8 cellular contexts compared by ENCODE assay signal in genomic region chr2:39913648-39914456, GRCh38.
DNase-seq lines count a peak whose midpoint lies in the region; ATAC-seq, FAIRE-seq and TF ChIP-seq lines count a peak whose summit lies in the region.

No MANE protein-coding gene starts in this region.

- H3K27me3 ChIP-seq in SJCRH30 (no peaks in the 10 kb centered on the region), neural progenitor cell (no peaks in the 10 kb centered on the region)

- no peaks in the 10 kb centered on the region for H3K9me3 Mint-ChIP-seq in neural progenitor cell

- H3K4me1 ChIP-seq in A549 (no peaks in the 10 kb centered on the region), SJCRH30 (no peaks in the 10 kb centered on the region), neural progenitor cell (no peaks in the 10 kb centered on the region)

- TF ChIP-seq POLR2A in A549 (IDR thresholded peaks at IDR 0.05; ENCODE audit: low read length) = no peak

- CTCF ChIA-PET in A549 (lab: Yijun Ruan, JAX) = interaction anchor here (0.7 to 2.4 kb wide), 37 partner anchors 9 to 1872 kb away, joined by 3 to 38 read pairs (median 4); no protein-coding TSS in a partner anchor

- no peaks in the 10 kb centered on the region for H3K9me3 ChIP-seq in A549
- no peaks in the 10 kb centered on the region for H3K9me3 ChIP-seq in SJCRH30 (replicated peaks)
- H3K9me3 ChIP-seq in neural progenitor cell (ENCODE audit: low read depth) = no peaks in the 10 kb centered on the region

- POLR2A ChIA-PET in A549 (lab: Yijun Ruan, JAX) = interaction anchor here (0.6 kb wide), 1 partner anchor 1436 kb away, joined by 4 read pairs; no protein-coding TSS in a partner anchor

- TF ChIP-seq EP300 in A549 (IDR thresholded peaks at IDR 0.05) = no peak

- H3K36me3 ChIP-seq in SJCRH30 (no peaks in the 10 kb centered on the region), neural progenitor cell (no peaks in the 10 kb centered on the region)

- no peak overlapping the region for H3K4me2 ChIP-seq in A549
- no peak overlapping the region for H3K4me2 ChIP-seq in neural progenitor cell

- peak; percentile 38 to 73 for DNase-seq in A549 (ENCODE audit: low read depth in 1 of 2, low spot score in 1 of 2)
- peak; percentile 36 for DNase-seq in GM12864 (ENCODE audit: low read depth)
- DNase-seq in NCI-H1105 (lab: John Stamatoyannopoulos, UW) = peak; percentile 57
- peak; percentile 27 to 82 for DNase-seq in SJCRH30
- DNase-seq in fibroblast of gingiva (ENCODE audit: low read depth) = peak; percentile 68
- DNase-seq in neural progenitor cell (ENCODE audit: low spot score) = peak; percentile 62
- DNase-seq in GOT3 (lab: John Stamatoyannopoulos, UW) = no peak

- peak; percentile 83 for FAIRE-seq in A549 (lab: Jason Lieb, UNC)

- H3K9ac ChIP-seq in neural progenitor cell = no peak overlapping the region

- no peaks in the 10 kb centered on the region for H3K4me1 Mint-ChIP-seq in neural progenitor cell

- 22% methylated on average over 5 of the region's 5 CpGs for WGBS in A549 (ENCODE audit: missing lambda C conversion rate)

- H2AFZ ChIP-seq in neural progenitor cell (replicated peaks) = no peak overlapping the region

- H4K20me1 ChIP-seq in neural progenitor cell (ENCODE audit: low read depth) = no peaks in the 10 kb centered on the region

- no peak overlapping the region for H3K4me3 Mint-ChIP-seq in neural progenitor cell

- H3K36me3 Mint-ChIP-seq in neural progenitor cell = no peaks in the 10 kb centered on the region

- TF ChIP-seq CTCF in A549 (IDR thresholded peaks at IDR 0.05) = peak; percentile 94
- TF ChIP-seq CTCF in GM12864 (IDR thresholded peaks at IDR 0.05; ENCODE audit: low read depth, low read length, missing control alignments) = peak; percentile 72
- TF ChIP-seq CTCF in neural progenitor cell (IDR thresholded peaks at IDR 0.05) = peak; percentile 90

- peak; percentile 81 to 91 for ATAC-seq in A549
- peak; percentile 82 for ATAC-seq in HG02623 (IDR thresholded peaks at IDR 0.05; ENCODE audit: unreplicated experiment)

- H3K27ac Mint-ChIP-seq in neural progenitor cell = no peak overlapping the region

- H3F3A ChIP-seq in neural progenitor cell (ENCODE audit: low read depth) = no peaks in the 10 kb centered on the region

- H3K27me3 Mint-ChIP-seq in neural progenitor cell (ENCODE audit: insufficient read depth, low read depth) = no peaks in the 10 kb centered on the region

- no peaks in the 10 kb centered on the region for H3K79me2 ChIP-seq in neural progenitor cell (ENCODE audit: low read depth)

- H3K4me3 ChIP-seq in A549 (no peak overlapping the region), GM12864 (ENCODE audit: low read depth, low read length) (no peak overlapping the region), SJCRH30 (no peak overlapping the region), neural progenitor cell (no peak overlapping the region)

- TF ChIP-seq RAD21 in A549 (conservative IDR thresholded peaks at IDR 0.05 in 1 of 2, IDR thresholded peaks at IDR 0.05 in 1 of 2) = peak; percentile 94 to 95

- H3K27ac ChIP-seq in A549 (no peak overlapping the region), SJCRH30 (no peak overlapping the region), neural progenitor cell (no peak overlapping the region)

TF ChIP-seq in A549, 52 proteins besides CTCF, POLR2A, EP300 and RAD21:
- TF ChIP-seq MAX (IDR thresholded peaks at IDR 0.05) (no peak), CEBPB (IDR thresholded peaks at IDR 0.05) (peak; percentile 31 to 50; a peak in 2 of 4 replicates), FOSL2 (IDR thresholded peaks at IDR 0.05) (no peak), FOSL2 (CRISPR knock-in tag; IDR thresholded peaks at IDR 0.05) (no peak), SMC3 (IDR thresholded peaks at IDR 0.05) (peak; percentile 79)
TF ChIP-seq in A549: peak in this region for 2.
